ENCODE assay signal across 10 cellular contexts in the genomic region with DNA sequence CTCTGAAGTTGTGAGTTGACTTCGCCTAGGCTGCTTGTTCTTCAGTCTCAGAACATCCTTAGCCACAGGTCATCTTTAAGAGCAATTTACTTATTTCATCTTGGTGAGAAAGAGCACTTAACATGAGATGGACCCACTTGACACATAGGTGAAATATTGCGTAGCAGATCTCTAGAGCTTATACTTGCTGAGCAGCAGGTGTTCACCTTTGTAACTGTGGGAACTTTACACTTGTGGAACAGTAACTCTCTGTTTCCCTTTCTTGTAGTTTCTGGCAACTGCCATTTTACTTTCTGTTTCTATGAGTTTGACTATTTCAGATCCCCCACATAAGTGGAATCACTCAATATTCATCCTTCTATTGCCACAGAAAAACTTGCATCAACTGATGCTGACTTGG.
DNase-seq lines count a peak whose midpoint lies in the region; ATAC-seq lines count a peak whose summit lies in the region.
"Had no signal": no experiment of that assay in that cellular context is flagged by ENCODE, and none has a peak within 500 bp of the region (broad histone marks: within the 10 kb centered on the region; RNA-seq: fewer than 3 reads in every experiment).

No MANE protein-coding gene starts in this region.

- DNase-seq in germinal center (ENCODE audit: low spot score): peak; percentile 44
- no peak for DNase-seq in COLO668 (lab: John Stamatoyannopoulos, UW; ENCODE audit: unreplicated experiment)
- DNase-seq in activated CD4-positive, alpha-beta T cell treated with anti-CD3 and anti-CD28 coated beads for 1 hour: no peak
- no peak for DNase-seq in ecto neural progenitor cell (ENCODE audit: low spot score)
- DNase-seq: H9; nucleus accumbens; stimulated activated CD4-positive, alpha-beta T cell treated with anti-CD3 and anti-CD28 coated beads, Interleukin-4, amount 100 ng/mL, for 4 hours had no signal

- ATAC-seq in GM19023 (IDR thresholded peaks at IDR 0.05; ENCODE audit: unreplicated experiment): peak; percentile 95
- peak; percentile 98 for ATAC-seq in GM21619 (IDR thresholded peaks at IDR 0.05; ENCODE audit: unreplicated experiment)
- peak; percentile 95 for ATAC-seq in HG03135 (IDR thresholded peaks at IDR 0.05; ENCODE audit: unreplicated experiment)
